Comparison of ENCODE assay signal across 9 cellular contexts in the genomic region with DNA sequence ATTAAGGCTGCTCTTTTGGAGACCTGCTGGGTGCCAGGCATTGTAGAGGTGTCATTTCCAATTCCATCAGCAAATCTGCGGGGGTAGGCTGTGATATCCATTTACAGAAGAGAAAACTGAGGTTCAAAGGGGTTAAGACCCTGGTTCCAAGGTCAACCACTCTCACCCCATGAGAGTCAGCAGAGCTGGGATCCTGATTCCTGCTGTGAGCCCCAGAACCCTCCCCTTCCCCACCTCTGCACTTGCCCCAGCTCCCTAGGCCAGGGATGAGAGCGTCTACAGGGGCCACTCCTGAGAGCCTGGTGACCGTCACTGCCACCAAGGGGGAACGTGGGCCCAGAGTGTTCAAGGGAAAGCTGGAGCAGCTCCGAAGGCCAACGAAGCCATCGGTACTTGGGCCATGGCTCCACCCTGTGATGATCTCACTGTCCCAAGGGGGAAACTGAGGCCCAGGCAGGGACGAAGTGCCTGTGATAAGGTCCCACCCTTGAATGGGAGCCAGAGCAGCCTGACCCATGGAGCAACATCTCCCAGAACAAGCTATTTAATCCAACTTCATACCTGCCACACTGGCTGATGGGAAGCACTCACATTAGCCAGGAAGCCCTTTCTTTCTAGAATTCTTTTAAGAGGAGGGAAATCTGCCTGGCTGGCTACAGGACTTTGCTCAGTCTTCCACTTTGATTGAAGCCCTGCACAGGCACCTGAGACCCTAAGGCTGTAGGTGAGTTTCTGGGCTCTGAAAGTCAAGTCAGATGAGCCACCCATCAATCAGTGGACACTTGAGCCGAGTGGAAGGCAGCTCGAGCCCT. TPM values are rescaled to one million over a fixed set of nuclear protein-coding genes. Genes with fewer than 3 reads are reported as not detected.
A peak's percentile ranks its signal among the peaks of the same experiment; 100 is the strongest.
DNase-seq lines count a peak whose midpoint lies in the region; ATAC-seq and TF ChIP-seq lines count a peak whose summit lies in the region.
"Had no signal": no experiment of that assay in that cellular context is flagged by ENCODE, and none has a peak within 500 bp of the region (broad histone marks: within the 10 kb centered on the region; RNA-seq: fewer than 3 reads in every experiment).

No MANE protein-coding gene starts in this region.

- H3K36me3 ChIP-seq in HUES6 (ENCODE audit: control insufficient read depth, insufficient read depth, low read length): no peaks in the 10 kb centered on the region
- no peaks in the 10 kb centered on the region for H3K36me3 ChIP-seq in osteoblast (ENCODE audit: insufficient read depth, low read length)

- DNase-seq in DMS 273 (lab: John Stamatoyannopoulos, UW; ENCODE audit: unreplicated experiment) (peak; percentile 49), DMS 273 treated with DMSO at 0.1 percent for 48 hours (lab: John Stamatoyannopoulos, UW) (no peak), osteoblast (ENCODE audit: insufficient read length, low spot score, missing footprints) (peak; percentile 80), COLO668 (lab: John Stamatoyannopoulos, UW; ENCODE audit: unreplicated experiment) (no peak)
- no peak for DNase-seq in effector memory CD8-positive, alpha-beta T cell
- DNase-seq in stimulated activated CD4-positive, alpha-beta T cell treated with anti-CD3 and anti-CD28 coated beads, Interleukin-4, amount 100 ng/mL, for 4 hours: no peak

- H3K9me3 ChIP-seq in HUES6 (ENCODE audit: control insufficient read depth, insufficient read depth, low read depth, low read length): no peaks in the 10 kb centered on the region
- no peaks in the 10 kb centered on the region for H3K9me3 ChIP-seq in osteoblast (ENCODE audit: low read depth, low read length)

- peaks cover 3% of the 10 kb centered on the region for H3K36me3 Mint-ChIP-seq in effector memory CD8-positive, alpha-beta T cell (ENCODE audit: insufficient read depth)

- no peak for ATAC-seq in effector memory CD8-positive, alpha-beta T cell (replicated peaks)
- ATAC-seq in GM18858 (IDR thresholded peaks at IDR 0.05; ENCODE audit: unreplicated experiment): no peak

- peak overlapping the region in 1 of 2 donors; percentile 26 for H3K27ac Mint-ChIP-seq in effector memory CD8-positive, alpha-beta T cell

- H3K9me3 Mint-ChIP-seq in effector memory CD8-positive, alpha-beta T cell: no peaks in the 10 kb centered on the region

- H3K27ac ChIP-seq in HUES6 (ENCODE audit: low read depth, low read length): no peak overlapping the region
- H3K27ac ChIP-seq in osteoblast (ENCODE audit: low read depth, low read length): no peak overlapping the region
- H3K27ac ChIP-seq: 22Rv1 had no signal

- no peak for TF ChIP-seq CTCF in osteoblast (IDR thresholded peaks at IDR 0.05; ENCODE audit: extremely low read depth, low read depth, low read length)

- H3K27me3 ChIP-seq in HUES6 (ENCODE audit: control insufficient read depth, insufficient read depth, low read length) (peaks cover 37% of the 10 kb centered on the region), osteoblast (ENCODE audit: insufficient read depth, low read length) (no peaks in the 10 kb centered on the region)

- H3K4me2 ChIP-seq in osteoblast (ENCODE audit: insufficient read depth, low read length): peak overlapping the region; percentile 83

- peaks cover 24% of the 10 kb centered on the region in 2 donors for H3K4me1 Mint-ChIP-seq in effector memory CD8-positive, alpha-beta T cell (ENCODE audit: low read depth in 2 of 2)

- H3K4me3 ChIP-seq in HUES6 (ENCODE audit: low read depth, low read length) (peak overlapping the region; percentile 70; the same call in 1 of the 2 replicates), osteoblast (ENCODE audit: insufficient read depth, low read length) (no peak overlapping the region)

- H3K79me2 ChIP-seq in osteoblast (ENCODE audit: insufficient read depth, low read length): no peaks in the 10 kb centered on the region

- no peak overlapping the region for H3K9ac ChIP-seq in HUES6 (ENCODE audit: low read length)

- peaks cover 0 to 10% of the 10 kb centered on the region in 2 donors for H3K27me3 Mint-ChIP-seq in effector memory CD8-positive, alpha-beta T cell

- H3K4me3 Mint-ChIP-seq in effector memory CD8-positive, alpha-beta T cell: peak overlapping the region; percentile 63 to 66

- H3K4me1 ChIP-seq in HUES6 (ENCODE audit: control insufficient read depth, insufficient read depth, low read length) (peaks cover 50% of the 10 kb centered on the region), osteoblast (ENCODE audit: insufficient read depth, low read length) (peaks cover 5% of the 10 kb centered on the region)

- peaks cover 20% of the 10 kb centered on the region for H4K20me1 ChIP-seq in osteoblast (ENCODE audit: insufficient read depth, low read length)

- H2AFZ ChIP-seq in osteoblast (ENCODE audit: low read length): peak overlapping the region; percentile 90

RNA-seq across cellular contexts. Expression of a gene that starts 2.1 kb away (rescaled TPM):
- 16.5 and 18.8 TPM in 2 replicates for total RNA-seq in osteoblast

Comparison
In these comparisons a context has a peak if more than half of its experiments do, and no peak if none do; other contexts are left out.
1. DNase-seq: peak in DMS 273 (single experiment) and osteoblast (single experiment); none in DMS 273 treated with DMSO at 0.1 percent for 48 hours (single experiment), effector memory CD8-positive, alpha-beta T cell (0 of 3), COLO668 (single experiment) and stimulated activated CD4-positive, alpha-beta T cell treated with anti-CD3 and anti-CD28 coated beads, Interleukin-4, amount 100 ng/mL, for 4 hours (0 of 2).